Comparison of ENCODE assay signal across 31 cellular contexts in genomic region chr2:176074919-176075425, GRCh38. TPM values are rescaled to one million over a fixed set of nuclear protein-coding genes. Genes with fewer than 3 reads are reported as not detected.
A peak's percentile ranks its signal among the peaks of the same experiment; 100 is the strongest.
DNase-seq lines count a peak whose midpoint lies in the region; ATAC-seq and TF ChIP-seq lines count a peak whose summit lies in the region.
"Had no signal": no experiment of that assay in that cellular context is flagged by ENCODE, and none has a peak within 500 bp of the region (broad histone marks: within the 10 kb centered on the region; RNA-seq: fewer than 3 reads in every experiment).

No MANE protein-coding gene starts in this region.

- H3K27me3 ChIP-seq in GM23338 (ENCODE audit: insufficient read depth) (peaks cover 100% of the 10 kb centered on the region), mesenchymal stem cell (ENCODE audit: control insufficient read depth in 1 of 2, insufficient read depth in 1 of 2, low read length in 2 of 2) (peaks cover 91 to 98% of the 10 kb centered on the region in 2 experiments)

- H3K36me3 ChIP-seq in GM23338 (ENCODE audit: insufficient read depth), result no peaks in the 10 kb centered on the region; the same call in 1 of the 2 replicates
- H3K36me3 ChIP-seq in mesenchymal stem cell (ENCODE audit: control insufficient read depth in 1 of 2, insufficient read depth in 2 of 2, low read depth in 1 of 2, low read length in 2 of 2), result no peaks in the 10 kb centered on the region
- H3K36me3 ChIP-seq: BE2C had no signal

- H2BK15ac ChIP-seq in mesenchymal stem cell (ENCODE audit: low read depth, poor library complexity, severe bottlenecking), result no peak overlapping the region

- H3K9me3 ChIP-seq in mesenchymal stem cell (ENCODE audit: control insufficient read depth, low read length), result peaks cover 4% of the 10 kb centered on the region
- H3K9me3 ChIP-seq: BE2C had no signal

- no peak overlapping the region for H3K18ac ChIP-seq in mesenchymal stem cell (ENCODE audit: low read depth in 1 of 2, low read length in 2 of 2)

- no peak for ATAC-seq in GM23338
- ATAC-seq: activated CD4-positive, CD25-positive, alpha-beta regulatory T cell treated with anti-CD3 and anti-CD28 coated beads, Interleukin-2, amount 50 U/mL, for 24 hours; CD8-positive, alpha-beta T cell; GM12878; left lobe of liver; PC-3; SK-N-SH treated with all-trans-retinoic acid at 6 μM for 48 hours; stimulated activated memory B cell treated with anti-CD40 and anti-IgM and Interleukin-4, amounts not matched to agents 10 μg/mL and 1 μg/mL and 100 μg/mL, for 72 hours had no signal

- peaks cover 25% of the 10 kb centered on the region for H3F3A ChIP-seq in GM23338 (replicated peaks; ENCODE audit: low read depth)

- H4K20me1 ChIP-seq in GM23338 (replicated peaks; ENCODE audit: insufficient read depth), result peaks cover 34% of the 10 kb centered on the region

- TF ChIP-seq CTCF in GM23338 (conservative IDR thresholded peaks at IDR 0.05; ENCODE audit: low read depth in 2 of 2), result no peak
- TF ChIP-seq CTCF in glutamatergic neuron (IDR thresholded peaks at IDR 0.05; ENCODE audit: partially characterized antibody, unreplicated experiment), result no peak

- peaks cover 22% of the 10 kb centered on the region; the same call in 1 of the 2 replicates for H3K4me1 ChIP-seq in GM23338 (ENCODE audit: insufficient read depth)
- H3K4me1 ChIP-seq in mesenchymal stem cell (ENCODE audit: control insufficient read depth, insufficient read depth, low read depth, low read length), result peaks cover 10% of the 10 kb centered on the region
- H3K4me1 ChIP-seq: BE2C had no signal

- no peak overlapping the region for H2AK5ac ChIP-seq in mesenchymal stem cell (ENCODE audit: low read length, severe bottlenecking)

- H3K9me2 ChIP-seq in GM23338 (ENCODE audit: insufficient read depth), result no peaks in the 10 kb centered on the region

- H3K4me2 ChIP-seq in GM23338 (0 out of 2 replicates have a peak overlapping the region, but pooled peaks have one; percentile 27), mesenchymal stem cell (ENCODE audit: low read length, poor library complexity, severe bottlenecking) (no peak overlapping the region)

- H3K4me1 Mint-ChIP-seq in GM23338 (peaks cover 30% of the 10 kb centered on the region), glutamatergic neuron (ENCODE audit: low read depth, unreplicated experiment) (peaks cover 14% of the 10 kb centered on the region)

- H3K4me3 ChIP-seq in GM23338 (no peak overlapping the region), mesenchymal stem cell (ENCODE audit: insufficient read depth in 1 of 2, low read depth in 1 of 2, low read length in 2 of 2) (no peak overlapping the region)
- H3K4me3 ChIP-seq: GM12878 had no signal

- no peak overlapping the region for H3K23ac ChIP-seq in mesenchymal stem cell (ENCODE audit: low read length in 2 of 2)

- H3K36me3 Mint-ChIP-seq in GM23338 (ENCODE audit: low read depth) (no peaks in the 10 kb centered on the region; the same call in 2 of the 3 replicates), glutamatergic neuron (ENCODE audit: unreplicated experiment) (peaks cover 7% of the 10 kb centered on the region)
- H3K36me3 Mint-ChIP-seq: stimulated activated memory B cell treated with anti-CD40 and anti-IgM and Interleukin-4, amounts not matched to agents 10 μg/mL and 1 μg/mL and 100 μg/mL, for 72 hours had no signal

- no peak overlapping the region for H3K14ac ChIP-seq in mesenchymal stem cell (ENCODE audit: low read length in 2 of 2)

- no peak overlapping the region for H3K9ac ChIP-seq in mesenchymal stem cell (ENCODE audit: low read length)

- no peak overlapping the region for H4K91ac ChIP-seq in mesenchymal stem cell (ENCODE audit: low read length)

- DNase-seq in GM23338 (ENCODE audit: low spot score) (peak; percentile 16), NCI-H69 (lab: John Stamatoyannopoulos, UW) (peak; percentile 80), glutamatergic neuron (no peak), mesenchymal stem cell (no peak), COLO668 (lab: John Stamatoyannopoulos, UW; ENCODE audit: unreplicated experiment) (no peak)
- no peak for DNase-seq in activated T-cell treated with anti-CD3 and anti-CD28 coated beads, Interleukin-2, amount 50 U/mL, for 1 hour
- DNase-seq: activated CD4-positive, alpha-beta T cell treated with anti-CD3 and anti-CD28 coated beads, Interleukin-2, amount 50 U/mL, for 48 hours; activated naive CD4-positive, alpha-beta T cell treated with anti-CD3 and anti-CD28 coated beads for 36 hours; BE2C; CD8-positive, alpha-beta T cell; central memory CD4-positive, alpha-beta T cell; cortex of kidney; effector memory CD4-positive, alpha-beta T cell; MM.1S; NCI-H1436 treated with DMSO at 0.1 percent for 48 hours; PC-3; trophoblast cell had no signal

- H3K9me3 Mint-ChIP-seq in GM23338 (no peaks in the 10 kb centered on the region; the same call in 2 of the 3 replicates), glutamatergic neuron (ENCODE audit: unreplicated experiment) (peaks cover 18% of the 10 kb centered on the region)
- H3K9me3 Mint-ChIP-seq: T-helper 1 cell treated with Interleukin-12 subunit alpha and Interleukin-12 subunit beta and Interleukin-4 antibody, amounts not matched to agents 30 μg/mL and 1 μg/mL, for 36 hours had no signal

- no peak overlapping the region for H4K8ac ChIP-seq in mesenchymal stem cell (ENCODE audit: low read length)

- no peak overlapping the region for H2BK5ac ChIP-seq in mesenchymal stem cell (ENCODE audit: low read depth, low read length, poor library complexity, severe bottlenecking)

- WGBS in mesenchymal stem cell, result 34% methylated on average over 6 of the region's 7 CpGs

- peaks cover 99% of the 10 kb centered on the region for H3K27me3 Mint-ChIP-seq in GM23338 (ENCODE audit: insufficient read depth, low read depth, poor library complexity)
- peaks cover 27% of the 10 kb centered on the region for H3K27me3 Mint-ChIP-seq in glutamatergic neuron (ENCODE audit: unreplicated experiment)

- H2BK12ac ChIP-seq in mesenchymal stem cell (ENCODE audit: low read length in 2 of 2), result no peak overlapping the region

- H3K79me1 ChIP-seq in mesenchymal stem cell (replicated peaks; ENCODE audit: low read length, poor library complexity, severe bottlenecking), result no peaks in the 10 kb centered on the region

- H2BK120ac ChIP-seq in mesenchymal stem cell (ENCODE audit: low read depth, low read length), result no peak overlapping the region

- H3K79me2 ChIP-seq in GM23338 (replicated peaks; ENCODE audit: insufficient read depth), result no peaks in the 10 kb centered on the region

- H3K27ac ChIP-seq in GM23338 (ENCODE audit: low read depth), result no peak overlapping the region
- H3K27ac ChIP-seq in mesenchymal stem cell (ENCODE audit: low read length, poor library complexity, severe bottlenecking), result no peak overlapping the region

- H3K4me3 Mint-ChIP-seq in GM23338, result peak overlapping the region; percentile 23; the same call in 2 of the 3 replicates
- H3K4me3 Mint-ChIP-seq in glutamatergic neuron (ENCODE audit: unreplicated experiment), result peak overlapping the region; percentile 81
- H3K4me3 Mint-ChIP-seq: activated naive CD4-positive, alpha-beta T cell treated with anti-CD3 and anti-CD28 coated beads for 36 hours; CD8-positive, alpha-beta T cell; stimulated activated memory B cell treated with anti-CD40 and anti-IgM and Interleukin-4, amounts not matched to agents 10 μg/mL and 1 μg/mL and 100 μg/mL, for 72 hours; T-helper 1 cell treated with Interleukin-12 subunit alpha and Interleukin-12 subunit beta and Interleukin-4 antibody, amounts not matched to agents 30 μg/mL and 1 μg/mL, for 36 hours had no signal

- H3K27ac Mint-ChIP-seq in GM23338 (no peak overlapping the region), glutamatergic neuron (ENCODE audit: unreplicated experiment) (no peak overlapping the region)
- H3K27ac Mint-ChIP-seq: activated naive CD4-positive, alpha-beta T cell treated with anti-CD3 and anti-CD28 coated beads for 36 hours; CD8-positive, alpha-beta T cell; H9; stimulated activated memory B cell treated with anti-CD40 and anti-IgM and Interleukin-4, amounts not matched to agents 10 μg/mL and 1 μg/mL and 100 μg/mL, for 72 hours; T-helper 1 cell treated with Interleukin-12 subunit alpha and Interleukin-12 subunit beta and Interleukin-4 antibody, amounts not matched to agents 30 μg/mL and 1 μg/mL, for 36 hours had no signal

- H2AFZ ChIP-seq in GM23338 (no peak overlapping the region), mesenchymal stem cell (ENCODE audit: low read depth, low read length) (no peak overlapping the region)

- H3K4ac ChIP-seq in mesenchymal stem cell (ENCODE audit: low read depth in 1 of 2, low read length in 2 of 2), result no peak overlapping the region

RNA-seq across cellular contexts. Expression of gene EVX2, which starts 8.8 kb away (rescaled TPM):
- 0.03 and 0.04 TPM in 2 replicates for total RNA-seq in GM23338 (2014; rRNA removed; shearing (Covaris generic))
- not detected in 2 replicates for polyA plus RNA-seq in GM23338 (2016; fragmentation: Nextera tagmentation; extraction: Ambion mirVana)
- 0.76 TPM for total RNA-seq in glutamatergic neuron (ENCODE audit: unreplicated experiment)
- not detected for polyA plus RNA-seq in mesenchymal stem cell (2013, experiment 1 of 2)
- not detected for polyA plus RNA-seq in mesenchymal stem cell (2013, experiment 2 of 2)
- total RNA-seq: activated naive CD4-positive, alpha-beta T cell treated with anti-CD3 and anti-CD28 coated beads for 36 hours; CD8-positive, alpha-beta T cell; epithelial cell of proximal tubule; GM12878; H9; left lobe of liver; NCI-H460; osteocyte; PC-3 had no signal
- polyA plus RNA-seq: adipose tissue, GM12878, neural cell had no signal

RNA-seq across cellular contexts. Expression of gene HOXD13, which starts 17.5 kb away (rescaled TPM):
- total RNA-seq in GM23338 (2014; rRNA removed; shearing (Covaris generic)), result 0.47 TPM in 1 of 2 replicates, not detected in the other
- not detected in 2 replicates for polyA plus RNA-seq in GM23338 (2016; fragmentation: Nextera tagmentation; extraction: Ambion mirVana)
- 0.17 TPM for total RNA-seq in glutamatergic neuron (ENCODE audit: unreplicated experiment)
- not detected for polyA plus RNA-seq in mesenchymal stem cell (2013, experiment 1 of 2)
- polyA plus RNA-seq in mesenchymal stem cell (2013, experiment 2 of 2), result not detected
- total RNA-seq: activated naive CD4-positive, alpha-beta T cell treated with anti-CD3 and anti-CD28 coated beads for 36 hours; CD8-positive, alpha-beta T cell; epithelial cell of proximal tubule; GM12878; H9; left lobe of liver; osteocyte had no signal
- polyA plus RNA-seq: GM12878, neural cell had no signal

RNA-seq across cellular contexts. Expression of gene HOXD12, which starts 24.6 kb away (rescaled TPM):
- total RNA-seq in GM23338 (2014; rRNA removed; shearing (Covaris generic)), result not detected in 2 replicates
- not detected in 2 replicates for polyA plus RNA-seq in GM23338 (2016; fragmentation: Nextera tagmentation; extraction: Ambion mirVana)
- not detected for total RNA-seq in glutamatergic neuron (ENCODE audit: unreplicated experiment)
- polyA plus RNA-seq in mesenchymal stem cell (2013, experiment 1 of 2), result not detected
- polyA plus RNA-seq in mesenchymal stem cell (2013, experiment 2 of 2), result not detected
- total RNA-seq: activated naive CD4-positive, alpha-beta T cell treated with anti-CD3 and anti-CD28 coated beads for 36 hours; CD8-positive, alpha-beta T cell; epithelial cell of proximal tubule; GM12878; H9; left lobe of liver; osteocyte; PC-3; skeletal muscle tissue; subcutaneous adipose tissue had no signal
- polyA plus RNA-seq: adipose tissue, GM12878, neural cell had no signal

RNA-seq across cellular contexts. Expression of gene HOXD11, which starts 32.1 kb away (rescaled TPM):
- total RNA-seq in GM23338 (2014; rRNA removed; shearing (Covaris generic)), result not detected in 2 replicates
- polyA plus RNA-seq in GM23338 (2016; fragmentation: Nextera tagmentation; extraction: Ambion mirVana), result not detected in 2 replicates
- total RNA-seq in glutamatergic neuron (ENCODE audit: unreplicated experiment), result not detected
- not detected for polyA plus RNA-seq in mesenchymal stem cell (2013, experiment 1 of 2)
- not detected for polyA plus RNA-seq in mesenchymal stem cell (2013, experiment 2 of 2)
- total RNA-seq: activated naive CD4-positive, alpha-beta T cell treated with anti-CD3 and anti-CD28 coated beads for 36 hours; CD8-positive, alpha-beta T cell; GM12878; H9; left lobe of liver; NCI-H460; osteocyte; PC-3; skeletal muscle tissue; subcutaneous adipose tissue had no signal
- polyA plus RNA-seq: GM12878, neural cell had no signal

RNA-seq across cellular contexts. Expression of gene HOXD10, which starts 41.6 kb away (rescaled TPM):
- total RNA-seq in GM23338 (2014; rRNA removed; shearing (Covaris generic)), result not detected in 2 replicates
- not detected in 2 replicates for polyA plus RNA-seq in GM23338 (2016; fragmentation: Nextera tagmentation; extraction: Ambion mirVana)
- total RNA-seq in glutamatergic neuron (ENCODE audit: unreplicated experiment), result not detected
- not detected for polyA plus RNA-seq in mesenchymal stem cell (2013, experiment 1 of 2)
- polyA plus RNA-seq in mesenchymal stem cell (2013, experiment 2 of 2), result not detected
- total RNA-seq: activated naive CD4-positive, alpha-beta T cell treated with anti-CD3 and anti-CD28 coated beads for 36 hours; CD8-positive, alpha-beta T cell; GM12878; H9; left lobe of liver; osteocyte; PC-3 had no signal
- polyA plus RNA-seq: GM12878, neural cell had no signal

Comparison
In these comparisons a context has a peak if more than half of its experiments do, and no peak if none do; other contexts are left out.
1. DNase-seq: peak in GM23338 (single experiment) and NCI-H69 (single experiment); none in glutamatergic neuron (single experiment), activated T-cell treated with anti-CD3 and anti-CD28 coated beads, Interleukin-2, amount 50 U/mL, for 1 hour (single experiment), mesenchymal stem cell (single experiment) and COLO668 (single experiment).